ENCODE assay signal across 8 cellular contexts in genomic region chr2:137888845-137889244, GRCh38.
A peak's percentile ranks its signal among the peaks of the same experiment; 100 is the strongest.
DNase-seq lines count a peak whose midpoint lies in the region; ATAC-seq and TF ChIP-seq lines count a peak whose summit lies in the region.

No MANE protein-coding gene starts in this region.

- intact Hi-C loops in A673 (cut with micrococcal nuclease; ENCODE audit: unreplicated experiment), result loop anchor here (10.0 kb wide), 1 partner anchor 206 kb away; no protein-coding TSS in a partner anchor
- intact Hi-C loops in stomach (cut with DNase I; ENCODE audit: low total_unique reads), result no loop called here
- intact Hi-C loops in spleen (cut with DNase I; ENCODE audit: low total_unique reads), result no loop called here

- POLR2A ChIA-PET in A673 (lab: Charles Lee; ENCODE audit: low non-redundant PET), result no interaction called here

- TF ChIP-seq EP300 in stomach (IDR thresholded peaks at IDR 0.05), result no peak

- WGBS in stomach, 5 donors, result 20 to 26% (median 24%) methylated on average over 8 of the region's 8 CpGs
- 46 to 66% (median 57%) methylated on average over 8 of the region's 8 CpGs for WGBS in spleen, 5 donors

- no peaks in the 10 kb centered on the region for H3K4me1 ChIP-seq in A673 (ENCODE audit: insufficient read depth, low read length, poor library complexity, severe bottlenecking)
- peaks cover 0 to 5% (median 0%) of the 10 kb centered on the region in 4 donors for H3K4me1 ChIP-seq in stomach
- H3K4me1 ChIP-seq in spleen, result no peaks in the 10 kb centered on the region

- DNase-seq in A673 (ENCODE audit: low spot score) (peak; percentile 51), NCI-H748 treated with DMSO at 0.1 percent for 48 hours (lab: John Stamatoyannopoulos, UW) (peak; percentile 42), fibroblast of the aortic adventitia (ENCODE audit: low read depth) (peak; percentile 12), stomach (peak; percentile 51), 8988T (no peak), spleen (no peak)

- no peaks in the 10 kb centered on the region for H3K9me3 ChIP-seq in A673 (ENCODE audit: low read depth, low read length, poor library complexity, severe bottlenecking)
- H3K9me3 ChIP-seq in stomach, result no peaks in the 10 kb centered on the region
- no peaks in the 10 kb centered on the region for H3K9me3 ChIP-seq in spleen

- no peak for ATAC-seq in HG03521 (IDR thresholded peaks at IDR 0.05; ENCODE audit: unreplicated experiment)

- TF ChIP-seq CTCF in A673 (conservative IDR thresholded peaks at IDR 0.05; ENCODE audit: low read depth, low read length) (peak; percentile 68), GM12873 (IDR thresholded peaks at IDR 0.05; ENCODE audit: insufficient read depth, low read depth, low read length, missing control alignments) (peak; percentile 27), fibroblast of the aortic adventitia (IDR thresholded peaks at IDR 0.05; ENCODE audit: insufficient read depth, low read length) (peak; percentile 37), stomach (IDR thresholded peaks at IDR 0.05) (peak in 2 of 7 experiments; percentile 17), spleen (IDR thresholded peaks at IDR 0.05 in 8 of 11, conservative IDR thresholded peaks at IDR 0.05 in 3 of 11) (no peak)

- no TSS peak for BruUV-seq in A673 (replicated peaks; lab: Mats Ljungman, UMichigan)

- TF ChIP-seq POLR2A in stomach (IDR thresholded peaks at IDR 0.05) (no peak), spleen (IDR thresholded peaks at IDR 0.05) (no peak)

- H3K27ac ChIP-seq in A673 (ENCODE audit: low read depth, low read length, poor library complexity, severe bottlenecking) (no peak overlapping the region), stomach (no peak overlapping the region), spleen (no peak overlapping the region)

- CTCF ChIA-PET in A673 (lab: Charles Lee), result interaction anchor here (0.6 to 1.8 kb wide), 7 partner anchors 28 to 954 kb away, joined by 3 to 8 read pairs (median 3); no protein-coding TSS in a partner anchor

- H3K36me3 ChIP-seq in A673 (ENCODE audit: insufficient read depth, low read length, poor library complexity, severe bottlenecking) (no peaks in the 10 kb centered on the region), stomach (no peaks in the 10 kb centered on the region), spleen (no peaks in the 10 kb centered on the region)

- no peak overlapping the region for H3K4me3 ChIP-seq in A673 (ENCODE audit: low read depth, low read length, poor library complexity, severe bottlenecking)
- no peak overlapping the region for H3K4me3 ChIP-seq in fibroblast of the aortic adventitia (ENCODE audit: low read depth, low read length)
- no peak overlapping the region for H3K4me3 ChIP-seq in stomach
- no peak overlapping the region for H3K4me3 ChIP-seq in spleen

- H3K27me3 ChIP-seq in A673 (replicated peaks; ENCODE audit: insufficient read depth, low read depth, low read length, poor library complexity), result no peaks in the 10 kb centered on the region
- H3K27me3 ChIP-seq in stomach, result peaks cover 0 to 5% (median 0%) of the 10 kb centered on the region in 3 donors
- H3K27me3 ChIP-seq in spleen (replicated peaks in 1 of 7), result peaks cover 0 to 6% (median 0%) of the 10 kb centered on the region in 7 donors

Comparison
In these comparisons a context has a peak if more than half of its experiments do, and no peak if none do; other contexts are left out.
1. DNase-seq: peak in A673 (single experiment), NCI-H748 treated with DMSO at 0.1 percent for 48 hours (single experiment), fibroblast of the aortic adventitia (single experiment) and stomach (single experiment); none in 8988T (single experiment) and spleen (single experiment).
2. CTCF ChIP-seq: peak in A673 (single experiment), GM12873 (single experiment) and fibroblast of the aortic adventitia (single experiment); none in spleen (0 of 11).